Comparison of ENCODE assay signal across 8 cellular contexts in the genomic region with DNA sequence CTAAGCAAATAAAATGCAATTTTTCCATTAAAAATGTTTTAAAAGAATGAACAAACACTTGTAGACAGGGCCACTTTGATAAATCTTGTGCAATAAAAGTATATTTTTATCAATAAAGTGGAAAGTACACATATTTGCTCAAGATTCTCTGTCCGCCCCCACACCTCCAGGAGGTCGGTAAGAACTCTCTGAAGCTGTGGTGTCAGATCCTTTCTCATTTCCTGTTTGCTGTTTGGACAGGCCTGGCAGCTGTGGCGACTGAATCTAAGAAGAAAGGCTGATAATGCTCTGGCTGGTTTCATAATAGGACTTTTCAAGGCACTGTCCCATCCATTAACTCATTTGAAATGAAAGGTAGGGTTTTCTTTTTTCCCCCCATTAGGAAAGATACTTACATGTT. TPM values are rescaled to one million over a fixed set of nuclear protein-coding genes. Genes with fewer than 3 reads are reported as not detected.
A peak's percentile ranks its signal among the peaks of the same experiment; 100 is the strongest.
DNase-seq lines count a peak whose midpoint lies in the region; ATAC-seq and TF ChIP-seq lines count a peak whose summit lies in the region.

No MANE protein-coding gene starts in this region.

- TF ChIP-seq POLR2A in erythroblast (IDR thresholded peaks at IDR 0.05; ENCODE audit: low read length), result no peak
- no peak for TF ChIP-seq POLR2A in gastrocnemius medialis (IDR thresholded peaks at IDR 0.05)

- in situ Hi-C loops in gastrocnemius medialis (cut with MboI; ENCODE audit: low sequenced_read_pairs in 4 of 4), result no loop called here

- no peaks in the 10 kb centered on the region for H3K27me3 ChIP-seq in gastrocnemius medialis

- intact Hi-C loops in gastrocnemius medialis (cut with DNase I; ENCODE audit: low total_unique reads), result loop anchor here (10.0 kb wide), 1 partner anchor 206 kb away; no protein-coding TSS in a partner anchor

- no peaks in the 10 kb centered on the region for H3K36me3 ChIP-seq in gastrocnemius medialis

- no peak overlapping the region for H3K4me3 ChIP-seq in gastrocnemius medialis

- ATAC-seq in GM18498 (IDR thresholded peaks at IDR 0.05; ENCODE audit: unreplicated experiment) (peak; percentile 99), GM21786 (IDR thresholded peaks at IDR 0.05; ENCODE audit: unreplicated experiment) (peak; percentile 99), gastrocnemius medialis (no peak)

- DNase-seq in HuH-7.5 (ENCODE audit: low spot score), result peak; percentile 17
- DNase-seq in SHP77 treated with DMSO at 0.1 percent for 48 hours (lab: John Stamatoyannopoulos, UW), result peak; percentile 64
- DNase-seq in kidney tubule cell (ENCODE audit: low spot score), result peak; percentile 65
- no peak for DNase-seq in KG1 (lab: John Stamatoyannopoulos, UW)
- no peak for DNase-seq in erythroblast (lab: John Stamatoyannopoulos, UW)
- DNase-seq in gastrocnemius medialis, result no peak

- H3K9me3 ChIP-seq in gastrocnemius medialis, result no peaks in the 10 kb centered on the region

- no peak overlapping the region for H3K27ac ChIP-seq in gastrocnemius medialis

- no peaks in the 10 kb centered on the region for H3K4me1 ChIP-seq in gastrocnemius medialis

- TF ChIP-seq CTCF in gastrocnemius medialis (IDR thresholded peaks at IDR 0.05 in 4 of 5, conservative IDR thresholded peaks at IDR 0.05 in 1 of 5), result no peak

RNA-seq across cellular contexts. Expression of a gene that starts 15.3 kb away (rescaled TPM):
- total RNA-seq in gastrocnemius medialis, result 10 to 100 TPM in 3 of 4 donors, 1 to 10 TPM in 1; 1.4 to 27.3 (median 17.9) TPM

RNA-seq across cellular contexts. Expression of a gene that starts 35.6 kb away (rescaled TPM):
- 10 to 100 TPM; 10.2 to 45.4 (median 23.5) TPM for total RNA-seq in gastrocnemius medialis

Comparison
In these comparisons a context has a peak if more than half of its experiments do, and no peak if none do; other contexts are left out.
1. ATAC-seq: peak in GM18498 (single experiment) and GM21786 (single experiment); none in gastrocnemius medialis (0 of 2).
2. DNase-seq: peak in HuH-7.5 (single experiment), SHP77 treated with DMSO at 0.1 percent for 48 hours (single experiment) and kidney tubule cell (single experiment); none in KG1 (single experiment), erythroblast (0 of 2) and gastrocnemius medialis (0 of 2).